In the genomic region with DNA sequence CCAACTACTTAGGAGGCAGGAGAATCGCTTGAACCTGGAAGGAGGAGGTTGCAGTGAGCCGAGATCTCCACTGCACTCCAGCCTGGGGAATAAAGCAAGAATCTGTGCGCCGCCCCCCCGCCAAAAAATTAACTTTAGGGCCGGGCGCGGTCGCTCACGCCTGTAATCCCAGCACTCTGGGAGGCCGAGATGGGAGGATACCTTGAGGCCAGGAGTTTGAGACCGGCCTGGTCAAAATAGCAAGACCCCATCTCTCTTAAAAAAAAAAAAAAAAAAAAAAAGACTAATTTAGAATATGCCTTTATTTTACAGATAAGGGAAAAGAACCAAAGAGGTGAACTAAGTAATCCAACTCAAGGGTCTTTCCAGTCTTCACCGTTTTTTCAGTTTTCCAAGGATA, we compare ENCODE assay signal across 8 cellular contexts. TPM values are rescaled to one million over a fixed set of nuclear protein-coding genes. Genes with fewer than 3 reads are reported as not detected.
DNase-seq lines count a peak whose midpoint lies in the region; ATAC-seq and TF ChIP-seq lines count a peak whose summit lies in the region.

No MANE protein-coding gene starts in this region.

- H3K4me3 ChIP-seq in heart left ventricle (peak overlapping the region; percentile 77 to 99 (median 92)), body of pancreas (peak overlapping the region; percentile 76 to 85), mesodermal cell (ENCODE audit: extremely low read depth, insufficient read depth, low read length, poor library complexity, severe bottlenecking) (peak overlapping the region; percentile 95), urinary bladder (ENCODE audit: low read depth, low read length) (peak overlapping the region; percentile 74)

- H3K4me1 ChIP-seq in heart left ventricle (peaks cover 6 to 57% (median 44%) of the 10 kb centered on the region in 12 donors), body of pancreas (peaks cover 34% of the 10 kb centered on the region), mesodermal cell (ENCODE audit: control insufficient read depth, insufficient read depth, low read length, poor library complexity, severe bottlenecking) (peaks cover 8% of the 10 kb centered on the region), urinary bladder (ENCODE audit: insufficient read depth) (peaks cover 4% of the 10 kb centered on the region)

- H3K27ac ChIP-seq in heart left ventricle (peak overlapping the region in 1 of 12 donors; percentile 95), body of pancreas (no peak overlapping the region), mesodermal cell (ENCODE audit: low read depth, low read length, severe bottlenecking) (no peak overlapping the region), urinary bladder (ENCODE audit: low read depth) (no peak overlapping the region), caudate nucleus (ENCODE audit: low read depth, low read length) (no peak overlapping the region)

- H3K9me3 ChIP-seq in heart left ventricle: no peaks in the 10 kb centered on the region
- H3K9me3 ChIP-seq in body of pancreas: no peaks in the 10 kb centered on the region
- H3K9me3 ChIP-seq in mesodermal cell (ENCODE audit: control insufficient read depth, low read length): no peaks in the 10 kb centered on the region

- TF ChIP-seq POLR2A in heart left ventricle (IDR thresholded peaks at IDR 0.05) (no peak), body of pancreas (IDR thresholded peaks at IDR 0.05) (no peak)

- ATAC-seq in heart left ventricle (no peak), left ventricle myocardium superior (no peak), body of pancreas (no peak)

- intact Hi-C loops in heart left ventricle (cut with DNase I): loop anchor here in 1 of 10 donors (5.0 kb wide), 1 partner anchor 106 kb away; the partner anchor contains the start of gene ADCY6
- intact Hi-C loops in left ventricle myocardium superior (cut with micrococcal nuclease): no loop called here
- intact Hi-C loops in body of pancreas (cut with DNase I): no loop called here

- H3K27me3 ChIP-seq in heart left ventricle (no peaks in the 10 kb centered on the region), body of pancreas (no peaks in the 10 kb centered on the region)

- TF ChIP-seq CTCF in heart left ventricle (IDR thresholded peaks at IDR 0.05) (no peak), body of pancreas (IDR thresholded peaks at IDR 0.05) (no peak), GM10266 (IDR thresholded peaks at IDR 0.05; ENCODE audit: control insufficient read depth, insufficient read depth, low read depth, missing control alignments) (no peak)

- H3K36me3 ChIP-seq in heart left ventricle (peaks cover 0 to 49% (median 44%) of the 10 kb centered on the region in 9 donors), body of pancreas (replicated peaks in 1 of 2; ENCODE audit: insufficient read depth in 1 of 2, low read depth in 2 of 2) (peaks cover 0 to 5% of the 10 kb centered on the region in 2 donors), mesodermal cell (ENCODE audit: control insufficient read depth, insufficient read depth, low read length) (peaks cover 49% of the 10 kb centered on the region), urinary bladder (ENCODE audit: insufficient read depth) (peaks cover 5% of the 10 kb centered on the region)

- WGBS in heart left ventricle, 4 donors: 80 to 85% (median 84%) methylated on average over 12 to 13 of the region's 13 CpGs
- WGBS in body of pancreas, 2 donors: 71 to 84% methylated on average over 13 of the region's 13 CpGs
- WGBS in mesodermal cell (ENCODE audit: insufficient coverage in 2 of 2), 2 experiments: 72 to 88% methylated on average over 9 to 11 of the region's 13 CpGs
- WGBS in urinary bladder: 85% methylated on average over 13 of the region's 13 CpGs

- DNase-seq in heart left ventricle (no peak), left ventricle myocardium superior (no peak), body of pancreas (no peak), ecto neural progenitor cell (ENCODE audit: low spot score) (no peak), GM10266 (ENCODE audit: extremely low spot score) (no peak), caudate nucleus (lab: John Stamatoyannopoulos, UW) (no peak)

RNA-seq across cellular contexts. Expression of gene KANSL2, which starts 1.2 kb away (rescaled TPM):
- total RNA-seq in heart left ventricle (10 to 100 TPM; 20.1 to 34.4 (median 24.0) TPM), left ventricle myocardium superior (22.4 TPM), body of pancreas (10 to 100 TPM; 19.1 to 20.0 TPM), urinary bladder (55.3 TPM)
- polyA plus RNA-seq in heart left ventricle (10 to 100 TPM; 22.1 to 35.6 TPM), urinary bladder (27.5 TPM)
- polyA plus RNA-seq in mesodermal cell (2013, experiment 1 of 2): 39.2 TPM
- polyA plus RNA-seq in mesodermal cell (2013, experiment 2 of 2): 39.7 TPM

RNA-seq across cellular contexts. Expression of gene CCNT1, which starts 35.6 kb away (rescaled TPM):
- total RNA-seq in heart left ventricle (10 to 100 TPM; 11.0 to 29.7 (median 18.1) TPM), left ventricle myocardium superior (16.5 TPM), body of pancreas (10 to 100 TPM; 12.5 to 31.6 TPM), urinary bladder (45.6 TPM)
- polyA plus RNA-seq in heart left ventricle (1 to 10 TPM; 2.4 to 5.4 TPM), urinary bladder (9.0 TPM)
- polyA plus RNA-seq in mesodermal cell (2013, experiment 1 of 2): 27.9 TPM
- polyA plus RNA-seq in mesodermal cell (2013, experiment 2 of 2): 24.1 TPM
